Comparison of ENCODE assay signal across 9 cellular contexts in the genomic region with DNA sequence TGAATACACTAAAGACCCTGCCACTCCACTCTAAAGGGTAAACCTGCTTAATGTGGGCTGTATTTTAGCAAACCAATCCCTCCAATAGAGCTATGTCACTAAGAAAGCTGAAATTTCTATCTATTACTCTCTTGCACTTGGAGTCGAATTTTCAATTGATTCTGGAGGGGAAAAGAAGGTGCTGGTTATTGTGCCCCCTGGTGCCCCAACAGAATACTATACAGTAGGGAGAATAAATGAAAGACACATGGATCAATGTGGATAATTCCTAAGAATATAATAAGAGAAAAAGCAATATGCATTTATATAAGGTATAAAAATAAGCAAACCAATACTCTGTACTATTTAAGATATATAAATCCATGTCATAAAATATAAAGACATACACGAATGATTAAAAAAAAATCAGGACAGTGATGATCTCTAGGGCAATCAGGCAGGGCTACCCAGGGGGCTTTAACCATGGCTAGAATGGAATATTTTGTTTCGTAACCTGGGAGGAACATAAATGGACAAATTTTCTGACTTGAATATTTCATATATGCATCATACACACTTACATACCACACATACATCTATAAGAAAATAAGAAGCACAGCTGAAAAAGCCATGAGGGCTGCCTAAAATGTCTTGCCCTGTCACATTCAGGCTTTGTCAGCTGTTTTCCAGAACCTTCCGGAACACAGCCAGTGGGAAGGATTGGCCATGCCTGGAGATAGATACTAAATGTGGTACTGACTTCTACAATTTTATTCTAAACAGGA. TPM values are rescaled to one million over a fixed set of nuclear protein-coding genes. Genes with fewer than 3 reads are reported as not detected.
DNase-seq lines count a peak whose midpoint lies in the region; ATAC-seq and TF ChIP-seq lines count a peak whose summit lies in the region.
"Had no signal": no experiment of that assay in that cellular context is flagged by ENCODE, and none has a peak within 500 bp of the region (broad histone marks: within the 10 kb centered on the region; RNA-seq: fewer than 3 reads in every experiment).

No MANE protein-coding gene starts in this region.

- ATAC-seq in WTC11 = peak; percentile 76
- ATAC-seq in HG03175 (IDR thresholded peaks at IDR 0.05; ENCODE audit: unreplicated experiment) = no peak
- ATAC-seq in aorta (ENCODE audit: low FRiP score) = no peak

- WGBS in aorta, 2 donors = 75 to 82% methylated on average over 4 of the region's 4 CpGs

- H3K27ac ChIP-seq in aorta (ENCODE audit: low read depth in 1 of 2, low read length in 2 of 2) = no peak overlapping the region
- H3K27ac ChIP-seq: BLaER1 treated with 17β-estradiol and CSF1 and Interleukin-3, amounts not matched to agents 10 nM and 100 nM had no signal

- H3K4me1 Mint-ChIP-seq in WTC11 = peaks cover 7% of the 10 kb centered on the region

- H3K27ac Mint-ChIP-seq in WTC11 = 0 out of 2 replicates have a peak overlapping the region, but pooled peaks have one; percentile 43

- no peaks in the 10 kb centered on the region for H3K9me3 Mint-ChIP-seq in WTC11

- DNase-seq in DMS79 treated with DMSO at 0.1 percent for 48 hours (lab: John Stamatoyannopoulos, UW) (peak; percentile 33), DMS79 (lab: John Stamatoyannopoulos, UW) (no peak), HPDE6-E6E7 (ENCODE audit: extremely low spot score) (peak; percentile 14), WTC11 (ENCODE audit: low spot score) (no peak), kidney epithelial cell (ENCODE audit: low read depth) (no peak), activated gamma-delta T cell treated with Interleukin-2 at 50 U/mL for 16 hours (no peak), aorta (no peak)

- CTCF ChIA-PET in WTC11 (lab: Charles Lee) = interaction anchor here (0.5 to 1.5 kb wide), 8 partner anchors 9 to 859 kb away, joined by 3 to 5 read pairs (median 4); no protein-coding TSS in a partner anchor

- H3K27me3 ChIP-seq in kidney epithelial cell (ENCODE audit: control insufficient read depth, insufficient read depth, low read length) = no peaks in the 10 kb centered on the region
- H3K27me3 ChIP-seq in aorta (ENCODE audit: control insufficient read depth in 1 of 2, insufficient read depth in 2 of 2, low read length in 1 of 2) = no peaks in the 10 kb centered on the region
- H3K27me3 ChIP-seq: BLaER1 treated with 17β-estradiol and CSF1 and Interleukin-3, amounts not matched to agents 10 nM and 100 nM had no signal

- intact Hi-C loops in aorta (cut with DNase I) = loop anchor here in 1 of 2 donors (10.0 kb wide), 1 partner anchor 285 kb away; no protein-coding TSS in a partner anchor

- H3K36me3 Mint-ChIP-seq in WTC11 = no peaks in the 10 kb centered on the region

- TF ChIP-seq CTCF in WTC11 (IDR thresholded peaks at IDR 0.05) = 0 out of 2 replicates have a peak, but pooled peaks have one; percentile 31
- peak; percentile 45 for TF ChIP-seq CTCF in kidney epithelial cell (IDR thresholded peaks at IDR 0.05; ENCODE audit: insufficient read depth, low read length, poor library complexity, severe bottlenecking)

- H3K4me3 ChIP-seq in kidney epithelial cell (ENCODE audit: low read depth, low read length) (no peak overlapping the region), aorta (ENCODE audit: low read length in 2 of 2) (no peak overlapping the region)
- H3K4me3 ChIP-seq: BLaER1 treated with 17β-estradiol and CSF1 and Interleukin-3, amounts not matched to agents 10 nM and 100 nM had no signal

- no peaks in the 10 kb centered on the region for H3K4me1 ChIP-seq in aorta (ENCODE audit: control insufficient read depth in 1 of 2, insufficient read depth in 2 of 2, low read length in 2 of 2)
- H3K4me1 ChIP-seq: BLaER1 treated with 17β-estradiol and CSF1 and Interleukin-3, amounts not matched to agents 10 nM and 100 nM had no signal

- H3K36me3 ChIP-seq in kidney epithelial cell (ENCODE audit: control insufficient read depth, insufficient read depth, low read length) = no peaks in the 10 kb centered on the region
- no peaks in the 10 kb centered on the region for H3K36me3 ChIP-seq in aorta (ENCODE audit: control insufficient read depth in 1 of 2, insufficient read depth in 2 of 2, low read length in 1 of 2)

- no peak overlapping the region for H3K4me3 Mint-ChIP-seq in WTC11

- POLR2A ChIA-PET in WTC11 (lab: Charles Lee) = no interaction called here

- H3K27me3 Mint-ChIP-seq in WTC11 (ENCODE audit: low read depth) = no peaks in the 10 kb centered on the region

- no peaks in the 10 kb centered on the region for H3K9me3 ChIP-seq in aorta (ENCODE audit: control insufficient read depth, low read length)

TF ChIP-seq in WTC11, 78 proteins besides CTCF, POLR2A, EP300 and RAD21 (continues in another document):
- no peak for TF ChIP-seq ZNF219 (CRISPR knock-in tag; IDR thresholded peaks at IDR 0.05; ENCODE audit: borderline replicate concordance)
- TF ChIP-seq, protein P1, sequence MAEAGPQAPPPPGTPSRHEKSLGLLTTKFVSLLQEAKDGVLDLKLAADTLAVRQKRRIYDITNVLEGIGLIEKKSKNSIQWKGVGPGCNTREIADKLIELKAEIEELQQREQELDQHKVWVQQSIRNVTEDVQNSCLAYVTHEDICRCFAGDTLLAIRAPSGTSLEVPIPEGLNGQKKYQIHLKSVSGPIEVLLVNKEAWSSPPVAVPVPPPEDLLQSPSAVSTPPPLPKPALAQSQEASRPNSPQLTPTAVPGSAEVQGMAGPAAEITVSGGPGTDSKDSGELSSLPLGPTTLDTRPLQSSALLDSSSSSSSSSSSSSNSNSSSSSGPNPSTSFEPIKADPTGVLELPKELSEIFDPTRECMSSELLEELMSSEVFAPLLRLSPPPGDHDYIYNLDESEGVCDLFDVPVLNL (CRISPR knock-in tag; IDR thresholded peaks at IDR 0.05; ENCODE audit: borderline replicate concordance, low read depth) = no peak
- TF ChIP-seq, protein P2, sequence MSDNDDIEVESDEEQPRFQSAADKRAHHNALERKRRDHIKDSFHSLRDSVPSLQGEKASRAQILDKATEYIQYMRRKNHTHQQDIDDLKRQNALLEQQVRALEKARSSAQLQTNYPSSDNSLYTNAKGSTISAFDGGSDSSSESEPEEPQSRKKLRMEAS (CRISPR knock-in tag; IDR thresholded peaks at IDR 0.05) = no peak
- TF ChIP-seq, protein P3, sequence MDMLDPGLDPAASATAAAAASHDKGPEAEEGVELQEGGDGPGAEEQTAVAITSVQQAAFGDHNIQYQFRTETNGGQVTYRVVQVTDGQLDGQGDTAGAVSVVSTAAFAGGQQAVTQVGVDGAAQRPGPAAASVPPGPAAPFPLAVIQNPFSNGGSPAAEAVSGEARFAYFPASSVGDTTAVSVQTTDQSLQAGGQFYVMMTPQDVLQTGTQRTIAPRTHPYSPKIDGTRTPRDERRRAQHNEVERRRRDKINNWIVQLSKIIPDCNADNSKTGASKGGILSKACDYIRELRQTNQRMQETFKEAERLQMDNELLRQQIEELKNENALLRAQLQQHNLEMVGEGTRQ (CRISPR knock-in tag; IDR thresholded peaks at IDR 0.05) = no peak
- TF ChIP-seq, protein P4, sequence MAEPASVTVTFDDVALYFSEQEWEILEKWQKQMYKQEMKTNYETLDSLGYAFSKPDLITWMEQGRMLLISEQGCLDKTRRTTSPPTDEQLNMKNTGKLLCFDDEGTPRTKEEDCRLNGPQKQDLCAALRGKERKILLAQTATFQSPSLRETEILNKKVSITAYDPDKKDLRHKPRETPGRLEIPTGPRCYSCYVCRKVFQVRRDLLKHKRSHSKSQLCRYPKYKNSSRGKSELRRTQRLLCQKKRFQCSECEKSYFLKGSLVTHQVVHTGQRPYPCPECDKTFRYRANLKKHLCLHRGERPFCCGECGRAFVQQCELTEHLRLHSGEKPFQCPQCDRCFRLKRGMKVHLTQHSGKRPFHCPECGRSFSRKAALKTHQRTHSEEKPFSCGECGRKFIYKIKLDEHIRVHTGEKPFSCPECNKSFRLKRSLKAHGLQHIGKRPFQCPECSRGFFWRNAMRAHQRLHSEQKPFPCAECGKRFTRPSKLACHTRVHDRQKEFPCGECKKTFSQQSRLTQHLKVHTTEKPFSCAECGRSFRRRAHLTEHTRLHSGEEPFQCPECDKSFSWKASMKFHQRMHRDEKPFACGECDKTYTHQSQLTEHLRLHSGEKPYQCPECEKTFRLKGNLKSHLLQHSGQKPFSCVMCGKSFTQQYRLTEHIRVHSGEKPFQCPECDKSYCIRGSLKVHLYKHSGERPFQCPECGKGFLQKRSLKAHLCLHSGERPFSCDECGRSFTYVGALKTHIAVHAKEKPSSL (CRISPR knock-in tag; conservative IDR thresholded peaks at IDR 0.05) = no peak
- no peak for TF ChIP-seq RORB (CRISPR knock-in tag; IDR thresholded peaks at IDR 0.05)
- TF ChIP-seq NR3C1 (CRISPR knock-in tag; conservative IDR thresholded peaks at IDR 0.05; ENCODE audit: low read depth) = no peak
- no peak for TF ChIP-seq NR1H2 (CRISPR knock-in tag; IDR thresholded peaks at IDR 0.05)
- TF ChIP-seq CBFB (CRISPR knock-in tag; IDR thresholded peaks at IDR 0.05; ENCODE audit: low read depth) = no peak
- no peak for TF ChIP-seq SOX15 (CRISPR knock-in tag; IDR thresholded peaks at IDR 0.05)
- TF ChIP-seq ETV6 (CRISPR knock-in tag; IDR thresholded peaks at IDR 0.05) = no peak
- no peak for TF ChIP-seq ZNF121 (CRISPR knock-in tag; IDR thresholded peaks at IDR 0.05)
- no peak for TF ChIP-seq GRHL2 (CRISPR knock-in tag; IDR thresholded peaks at IDR 0.05; ENCODE audit: insufficient replicate concordance, severe bottlenecking)
- TF ChIP-seq JAZF1 (CRISPR knock-in tag; IDR thresholded peaks at IDR 0.05) = no peak
- TF ChIP-seq, protein P5, sequence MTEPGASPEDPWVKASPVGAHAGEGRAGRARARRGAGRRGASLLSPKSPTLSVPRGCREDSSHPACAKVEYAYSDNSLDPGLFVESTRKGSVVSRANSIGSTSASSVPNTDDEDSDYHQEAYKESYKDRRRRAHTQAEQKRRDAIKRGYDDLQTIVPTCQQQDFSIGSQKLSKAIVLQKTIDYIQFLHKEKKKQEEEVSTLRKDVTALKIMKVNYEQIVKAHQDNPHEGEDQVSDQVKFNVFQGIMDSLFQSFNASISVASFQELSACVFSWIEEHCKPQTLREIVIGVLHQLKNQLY (CRISPR knock-in tag; IDR thresholded peaks at IDR 0.05) = no peak

RNA-seq across cellular contexts. Expression of a gene that starts 54.4 kb away (rescaled TPM):
- total RNA-seq in WTC11 (2021) (15.5 to 18.8 TPM (median 18.0 TPM) in 3 replicates), kidney epithelial cell (3.3 and 12.8 TPM in 2 replicates), aorta (1 to 10 TPM; 3.4 to 7.5 TPM)
- 1 to 10 TPM; 5.1 to 8.8 TPM for polyA plus RNA-seq in aorta

RNA-seq across cellular contexts. Expression of a gene that starts 55.6 kb away (rescaled TPM):
- 54.2 to 59.8 TPM (median 57.3 TPM) in 3 replicates for total RNA-seq in WTC11 (2021)
- 22.9 and 24.2 TPM in 2 replicates for total RNA-seq in kidney epithelial cell
- 10 to 100 TPM; 10.4 to 13.3 TPM for total RNA-seq in aorta
- polyA plus RNA-seq in aorta = 1 to 10 TPM; 3.5 to 4.5 TPM

Comparison
In these comparisons a context has a peak if more than half of its experiments do, and no peak if none do; other contexts are left out.
1. DNase-seq: peak in DMS79 treated with DMSO at 0.1 percent for 48 hours (single experiment) and HPDE6-E6E7 (single experiment); none in DMS79 (single experiment), WTC11 (single experiment), kidney epithelial cell (single experiment), activated gamma-delta T cell treated with Interleukin-2 at 50 U/mL for 16 hours (single experiment) and aorta (0 of 2).